In the genomic region with DNA sequence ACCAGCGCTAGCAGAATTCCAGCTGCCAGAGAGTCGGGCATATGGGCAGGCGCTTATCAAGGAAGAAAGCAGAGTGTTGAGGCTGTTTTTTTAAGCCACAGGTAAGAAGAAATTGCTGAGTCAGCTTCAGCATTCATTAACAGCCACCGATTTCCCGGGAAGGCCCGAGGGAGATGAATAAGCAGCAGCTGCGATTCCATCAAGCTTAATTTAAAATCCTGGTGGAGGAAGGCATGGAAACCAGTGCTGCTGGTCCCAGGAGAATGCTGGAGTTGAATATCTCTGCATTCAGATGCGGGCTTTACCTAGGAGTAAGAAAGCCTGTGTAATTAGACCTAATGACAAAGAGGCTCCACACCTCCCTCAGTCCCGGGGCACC, we compare ENCODE assay signal across 16 cellular contexts.
DNase-seq lines count a peak whose midpoint lies in the region; ATAC-seq and TF ChIP-seq lines count a peak whose summit lies in the region.
"Had no signal": no experiment of that assay in that cellular context is flagged by ENCODE, and none has a peak within 500 bp of the region (broad histone marks: within the 10 kb centered on the region; RNA-seq: fewer than 3 reads in every experiment).

No MANE protein-coding gene starts in this region.

- no peaks in the 10 kb centered on the region for H3K9me3 Mint-ChIP-seq in CD8-positive, alpha-beta T cell
- H3K9me3 Mint-ChIP-seq in WTC11: no peaks in the 10 kb centered on the region
- H3K9me3 Mint-ChIP-seq: nephron progenitor cell; stimulated activated naive CD8-positive, alpha-beta T cell treated with anti-CD3 and anti-CD28 coated beads, Interleukin-15, Interleukin-2, amounts not matched to agents 100 ng/mL and 50 ng/mL, for 24 hours had no signal

- ATAC-seq in CD8-positive, alpha-beta T cell: no peak
- ATAC-seq in WTC11 (peak; percentile 24), sciatic nerve (no peak), HG02884 (IDR thresholded peaks at IDR 0.05; ENCODE audit: unreplicated experiment) (no peak)

- H3K4me1 Mint-ChIP-seq in CD8-positive, alpha-beta T cell (ENCODE audit: low read depth): peaks cover 30% of the 10 kb centered on the region
- H3K4me1 Mint-ChIP-seq in WTC11: peaks cover 34% of the 10 kb centered on the region

- H3K79me2 ChIP-seq in osteoblast (ENCODE audit: insufficient read depth, low read length): no peaks in the 10 kb centered on the region

- H3K27me3 ChIP-seq in CD8-positive, alpha-beta T cell (ENCODE audit: insufficient read depth, low read length): no peaks in the 10 kb centered on the region
- no peaks in the 10 kb centered on the region for H3K27me3 ChIP-seq in osteoblast (ENCODE audit: insufficient read depth, low read length)

- H2AFZ ChIP-seq in osteoblast (ENCODE audit: low read length): no peak overlapping the region

- DNase-seq in NCI-H748 (lab: John Stamatoyannopoulos, UW; ENCODE audit: unreplicated experiment) (peak; percentile 17), NCI-H748 treated with DMSO at 0.1 percent for 48 hours (lab: John Stamatoyannopoulos, UW) (no peak), WTC11 (ENCODE audit: low spot score) (peak; percentile 11), osteoblast (ENCODE audit: insufficient read length, low spot score, missing footprints) (peak; percentile 26), erythroblast (lab: John Stamatoyannopoulos, UW) (no peak), sciatic nerve (ENCODE audit: low spot score) (no peak)
- DNase-seq in CD8-positive, alpha-beta T cell: no peak
- DNase-seq: DMS53, HCEC 1CT, NCI-H524 treated with DMSO at 0.1 percent for 48 hours, nephron progenitor cell had no signal

- no peaks in the 10 kb centered on the region for H4K20me1 ChIP-seq in osteoblast (ENCODE audit: insufficient read depth, low read length)

- H3K9me3 ChIP-seq in CD8-positive, alpha-beta T cell (ENCODE audit: low read length): no peaks in the 10 kb centered on the region
- H3K9me3 ChIP-seq in osteoblast (ENCODE audit: low read depth, low read length): no peaks in the 10 kb centered on the region
- H3K9me3 ChIP-seq: esophagus muscularis mucosa had no signal

- no peak overlapping the region for H3K4me3 ChIP-seq in CD8-positive, alpha-beta T cell (ENCODE audit: low read depth, low read length)
- no peak overlapping the region for H3K4me3 ChIP-seq in osteoblast (ENCODE audit: insufficient read depth, low read length)
- H3K4me3 ChIP-seq: esophagus muscularis mucosa had no signal

- H3K36me3 Mint-ChIP-seq in CD8-positive, alpha-beta T cell: peaks cover 18% of the 10 kb centered on the region
- H3K36me3 Mint-ChIP-seq in WTC11: no peaks in the 10 kb centered on the region

- TF ChIP-seq CTCF in CD8-positive, alpha-beta T cell (IDR thresholded peaks at IDR 0.05): no peak
- TF ChIP-seq CTCF in WTC11 (IDR thresholded peaks at IDR 0.05) (no peak), osteoblast (IDR thresholded peaks at IDR 0.05; ENCODE audit: extremely low read depth, low read depth, low read length) (no peak)

- peaks cover 28% of the 10 kb centered on the region for H3K4me1 ChIP-seq in CD8-positive, alpha-beta T cell (ENCODE audit: insufficient read depth, low read length)
- no peaks in the 10 kb centered on the region for H3K4me1 ChIP-seq in osteoblast (ENCODE audit: insufficient read depth, low read length)

- no peaks in the 10 kb centered on the region for H3K36me3 ChIP-seq in CD8-positive, alpha-beta T cell (ENCODE audit: insufficient read depth, low read length)
- H3K36me3 ChIP-seq in osteoblast (ENCODE audit: insufficient read depth, low read length): no peaks in the 10 kb centered on the region
- H3K36me3 ChIP-seq: esophagus muscularis mucosa had no signal

- peak overlapping the region; percentile 92 for H3K4me3 Mint-ChIP-seq in CD8-positive, alpha-beta T cell
- H3K4me3 Mint-ChIP-seq in WTC11: no peak overlapping the region
- H3K4me3 Mint-ChIP-seq: nephron progenitor cell; stimulated activated naive CD8-positive, alpha-beta T cell treated with anti-CD3 and anti-CD28 coated beads, Interleukin-15, Interleukin-2, amounts not matched to agents 100 ng/mL and 50 ng/mL, for 24 hours had no signal

- H3K27ac Mint-ChIP-seq in CD8-positive, alpha-beta T cell: no peak overlapping the region
- H3K27ac Mint-ChIP-seq in WTC11: no peak overlapping the region
- H3K27ac Mint-ChIP-seq: nephron progenitor cell; stimulated activated naive CD8-positive, alpha-beta T cell treated with anti-CD3 and anti-CD28 coated beads, Interleukin-15, Interleukin-2, amounts not matched to agents 100 ng/mL and 50 ng/mL, for 24 hours had no signal

- no peak for TF ChIP-seq POLR2A in erythroblast (IDR thresholded peaks at IDR 0.05; ENCODE audit: low read length)

- CTCF ChIA-PET in CD8-positive, alpha-beta T cell (lab: Charles Lee): no interaction called here
- CTCF ChIA-PET in WTC11 (lab: Charles Lee): interaction anchor here (1.1 to 2.6 kb wide), 4 partner anchors 10 to 43 kb away, joined by 3 to 6 read pairs (median 4); no protein-coding TSS in a partner anchor

- intact Hi-C loops in CD8-positive, alpha-beta T cell (cut with DNase I, micrococcal nuclease): loop anchor here in 1 of 2 experiments (5.0 kb wide), 1 partner anchor 147 kb away; no protein-coding TSS in a partner anchor
- intact Hi-C loops in sciatic nerve (cut with DNase I): no loop called here

- no peak overlapping the region for H3K4me2 ChIP-seq in osteoblast (ENCODE audit: insufficient read depth, low read length)
- H3K4me2 ChIP-seq: KMS-11 had no signal

- H3K27ac ChIP-seq in CD8-positive, alpha-beta T cell (ENCODE audit: low read depth, low read length): no peak overlapping the region
- no peak overlapping the region for H3K27ac ChIP-seq in osteoblast (ENCODE audit: low read depth, low read length)
- H3K27ac ChIP-seq: KMS-11, VCaP had no signal

- POLR2A ChIA-PET in CD8-positive, alpha-beta T cell (lab: Charles Lee): no interaction called here
- POLR2A ChIA-PET in WTC11 (lab: Charles Lee): no interaction called here

- no peaks in the 10 kb centered on the region for H3K27me3 Mint-ChIP-seq in CD8-positive, alpha-beta T cell (ENCODE audit: low read depth)
- no peaks in the 10 kb centered on the region; the same call in 1 of the 2 replicates for H3K27me3 Mint-ChIP-seq in WTC11 (ENCODE audit: low read depth)
- H3K27me3 Mint-ChIP-seq: stimulated activated naive CD8-positive, alpha-beta T cell treated with anti-CD3 and anti-CD28 coated beads, Interleukin-15, Interleukin-2, amounts not matched to agents 100 ng/mL and 50 ng/mL, for 24 hours had no signal

TF ChIP-seq in WTC11, 78 proteins besides CTCF, POLR2A, EP300 and RAD21:
- TF ChIP-seq ZNF138 (CRISPR knock-in tag; conservative IDR thresholded peaks at IDR 0.05): no peak
- TF ChIP-seq MAX (CRISPR knock-in tag; IDR thresholded peaks at IDR 0.05): no peak
- no peak for TF ChIP-seq AFF4 (CRISPR knock-in tag; IDR thresholded peaks at IDR 0.05; ENCODE audit: borderline replicate concordance)

Comparison
In these comparisons a context has a peak if more than half of its experiments do, and no peak if none do; other contexts are left out.
1. DNase-seq: peak in NCI-H748 (single experiment), WTC11 (single experiment) and osteoblast (single experiment); none in NCI-H748 treated with DMSO at 0.1 percent for 48 hours (single experiment), CD8-positive, alpha-beta T cell (0 of 7), erythroblast (0 of 2) and sciatic nerve (single experiment).